ENCODE assay signal across 38 cellular contexts in the genomic region with DNA sequence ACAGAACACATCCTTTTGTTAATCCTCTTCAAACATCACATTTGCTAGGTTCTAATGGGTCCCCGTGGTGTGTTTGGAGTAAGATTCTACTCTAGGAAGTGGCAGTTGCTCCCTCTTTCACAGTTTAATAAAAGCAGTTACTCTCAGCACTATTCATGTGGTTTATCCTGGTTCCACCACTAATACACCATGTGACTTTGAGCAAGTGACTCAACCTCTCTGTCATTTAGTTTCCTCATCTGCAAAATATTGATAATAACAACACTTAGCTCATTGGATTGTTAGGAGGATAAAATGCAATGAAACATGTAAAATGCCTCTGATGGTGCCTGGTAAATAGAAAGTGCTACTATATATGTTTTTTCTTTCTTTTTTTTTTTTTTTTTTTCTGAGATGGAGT.
DNase-seq lines count a peak whose midpoint lies in the region; ATAC-seq and TF ChIP-seq lines count a peak whose summit lies in the region.
"Had no signal": no experiment of that assay in that cellular context is flagged by ENCODE, and none has a peak within 500 bp of the region (broad histone marks: within the 10 kb centered on the region; RNA-seq: fewer than 3 reads in every experiment).

No MANE protein-coding gene starts in this region.

- H3K79me1 ChIP-seq in IMR-90 (ENCODE audit: low read depth in 1 of 2, low read length in 2 of 2): no peaks in the 10 kb centered on the region

- H3K9me1 ChIP-seq in IMR-90 (ENCODE audit: insufficient read depth, low read length): no peaks in the 10 kb centered on the region

- DNase-seq in AG04450 (ENCODE audit: low read depth, low spot score): peak; percentile 4
- peak; percentile 72 for DNase-seq in IMR-90
- peak; percentile 27 for DNase-seq in brain microvascular endothelial cell
- peak; percentile 16 for DNase-seq in kidney epithelial cell (ENCODE audit: low read depth)
- DNase-seq in effector CD8-positive, alpha-beta T cell (lab: John Stamatoyannopoulos, UW): no peak
- no peak for DNase-seq in DMS79 treated with DMSO at 0.1 percent for 48 hours (lab: John Stamatoyannopoulos, UW)
- DNase-seq: 8988T; activated CD4-positive, alpha-beta T cell treated with anti-CD3 and anti-CD28 coated beads for 4 hours; activated effector memory CD4-positive, alpha-beta T cell treated with Interleukin-2 at 50 U/mL for 16 hours; AML-193; CD4-positive, CD25-positive, alpha-beta regulatory T cell; colonic mucosa; effector memory CD4-positive, alpha-beta T cell; erythroblast; foreskin melanocyte; heart left ventricle; Karpas-422; lower lobe of right lung; mucosa of descending colon; MV-4-11; natural killer cell; NCI-H1436 treated with DMSO at 0.1 percent for 48 hours; NCI-H2107; NCI-H446; NCI-H774; nucleus accumbens; psoas muscle; RPMI8226; sigmoid colon; SJCRH30; SW 1271 had no signal

- H2BK120ac ChIP-seq in IMR-90 (ENCODE audit: low read depth, low read length): no peak overlapping the region

- TF ChIP-seq POLR2A in IMR-90 (IDR thresholded peaks at IDR 0.05; ENCODE audit: low read depth, low read length): no peak

- no peak overlapping the region for H2AK9ac ChIP-seq in IMR-90 (replicated peaks; ENCODE audit: low read depth, low read length, poor library complexity)

- no peak overlapping the region for H3K14ac ChIP-seq in IMR-90 (replicated peaks; ENCODE audit: low read depth, low read length)

- no peak overlapping the region for H4K91ac ChIP-seq in IMR-90 (ENCODE audit: insufficient read depth, low read depth, low read length)

- H2AK5ac ChIP-seq in IMR-90 (ENCODE audit: low read depth, low read length): no peak overlapping the region

- H3K9ac ChIP-seq in IMR-90 (ENCODE audit: low read depth, low read length): no peak overlapping the region

- H4K20me1 ChIP-seq in IMR-90 (ENCODE audit: insufficient read depth, low read length): no peaks in the 10 kb centered on the region

- H3K36me3 ChIP-seq in IMR-90 (ENCODE audit: control insufficient read depth, insufficient read depth, low read length): no peaks in the 10 kb centered on the region
- H3K36me3 ChIP-seq in brain microvascular endothelial cell (replicated peaks): no peaks in the 10 kb centered on the region
- H3K36me3 ChIP-seq in kidney epithelial cell (ENCODE audit: control insufficient read depth, insufficient read depth, low read length): no peaks in the 10 kb centered on the region
- H3K36me3 ChIP-seq: colonic mucosa, heart left ventricle, lower lobe of right lung, sigmoid colon, SJCRH30 had no signal

- H3K4me1 ChIP-seq in IMR-90 (ENCODE audit: control insufficient read depth, insufficient read depth, low read length): no peaks in the 10 kb centered on the region
- H3K4me1 ChIP-seq: colonic mucosa, heart left ventricle, lower lobe of right lung, psoas muscle, SJCRH30 had no signal

- BruUV-seq in IMR-90 (replicated peaks; lab: Mats Ljungman, UMichigan): no TSS peak

- dilution Hi-C loops in IMR-90 (cut with HindIII; ENCODE audit: low sequenced_read_pairs, unreplicated experiment): no loop called here

- H2BK20ac ChIP-seq in IMR-90 (ENCODE audit: low read depth, low read length): no peak overlapping the region

- H3K4me2 ChIP-seq in IMR-90 (ENCODE audit: low read depth, low read length): no peak overlapping the region

- intact Hi-C loops in IMR-90 (cut with micrococcal nuclease): no loop called here

- H3K27me3 ChIP-seq in AG04450 (ENCODE audit: control insufficient read depth, insufficient read depth, low read length) (no peaks in the 10 kb centered on the region), IMR-90 (ENCODE audit: control insufficient read depth, insufficient read depth, low read length) (no peaks in the 10 kb centered on the region), brain microvascular endothelial cell (replicated peaks) (no peaks in the 10 kb centered on the region), kidney epithelial cell (ENCODE audit: control insufficient read depth, insufficient read depth, low read length) (no peaks in the 10 kb centered on the region)
- H3K27me3 ChIP-seq: colonic mucosa, heart left ventricle, sigmoid colon, SJCRH30 had no signal

- H4K8ac ChIP-seq in IMR-90 (ENCODE audit: low read depth in 2 of 2, low read length in 2 of 2): no peak overlapping the region

- WGBS in IMR-90 (ENCODE audit: extremely low coverage in 2 of 2, insufficient read length in 1 of 2), 2 experiments: no CpG with 5 or more reads among the region's 1 CpG

- H4K5ac ChIP-seq in IMR-90 (ENCODE audit: low read depth, low read length): no peak overlapping the region

- no peak overlapping the region for H3K4me3 ChIP-seq in AG04450 (ENCODE audit: low read depth, low read length)
- no peak overlapping the region for H3K4me3 ChIP-seq in IMR-90 (ENCODE audit: insufficient read depth, low read depth, low read length)
- H3K4me3 ChIP-seq in brain microvascular endothelial cell (ENCODE audit: low read depth, low read length): no peak overlapping the region
- H3K4me3 ChIP-seq in kidney epithelial cell (ENCODE audit: low read depth, low read length): no peak overlapping the region
- H3K4me3 ChIP-seq: colonic mucosa, heart left ventricle, lower lobe of right lung, mucosa of descending colon, psoas muscle, sigmoid colon, SJCRH30 had no signal

- peak overlapping the region; percentile 15 for H2BK5ac ChIP-seq in IMR-90 (ENCODE audit: low read depth, low read length, poor library complexity, severe bottlenecking)

- no peak overlapping the region for H3K18ac ChIP-seq in IMR-90 (ENCODE audit: low read depth, low read length)

- no peak overlapping the region for H3K23ac ChIP-seq in IMR-90 (ENCODE audit: low read depth, low read length)

- TF ChIP-seq RAD21 in IMR-90 (IDR thresholded peaks at IDR 0.05; ENCODE audit: low read length): no peak

- H3K4ac ChIP-seq in IMR-90 (ENCODE audit: low read depth, low read length): no peak overlapping the region

- POLR2A ChIA-PET in AG04450 (lab: Yijun Ruan, JAX): interaction anchor here (0.7 kb wide), 1 partner anchor 28 kb away, joined by 3 read pairs; no protein-coding TSS in a partner anchor
- POLR2A ChIA-PET in IMR-90 (lab: Charles Lee; ENCODE audit: unreplicated experiment): no interaction called here

- in situ Hi-C loops in IMR-90 (cut with MboI; ENCODE audit: low sequenced_read_pairs): no loop called here
- in situ Hi-C loops in brain microvascular endothelial cell (cut with HindIII; ENCODE audit: low pct_ligation_motif_present, low sequenced_read_pairs): no loop called here

- H2BK15ac ChIP-seq in IMR-90 (ENCODE audit: low read depth, low read length): no peak overlapping the region

- CTCF ChIA-PET in AG04450 (lab: Charles Lee) (interaction anchor here (0.7 kb wide), 2 partner anchors 32 to 193 kb away, joined by 3 to 5 read pairs; no protein-coding TSS in a partner anchor), IMR-90 (lab: Yijun Ruan, JAX) (no interaction called here)

- TF ChIP-seq CTCF in AG04450 (IDR thresholded peaks at IDR 0.05; ENCODE audit: low read depth, low read length): no peak
- TF ChIP-seq CTCF in IMR-90 (conservative IDR thresholded peaks at IDR 0.05; ENCODE audit: low read depth, low read length): no peak
- TF ChIP-seq CTCF in brain microvascular endothelial cell (IDR thresholded peaks at IDR 0.05; ENCODE audit: low read depth, low read length, missing control alignments): no peak
- no peak for TF ChIP-seq CTCF in kidney epithelial cell (IDR thresholded peaks at IDR 0.05; ENCODE audit: insufficient read depth, low read length, poor library complexity, severe bottlenecking)

- H3K9me3 ChIP-seq in AG04450 (ENCODE audit: control insufficient read depth, insufficient read depth, low read length) (peaks cover 17% of the 10 kb centered on the region), IMR-90 (ENCODE audit: control insufficient read depth, insufficient read depth, low read length) (peaks cover 12% of the 10 kb centered on the region; the same call in 1 of the 2 replicates)
- H3K9me3 ChIP-seq: colonic mucosa, psoas muscle, SJCRH30 had no signal

- H3K56ac ChIP-seq in IMR-90 (ENCODE audit: extremely low read depth, insufficient read depth, low read length): no peak overlapping the region

- H3K27ac ChIP-seq in AG04450 (ENCODE audit: low read depth, low read length): no peak overlapping the region
- no peak overlapping the region for H3K27ac ChIP-seq in IMR-90 (ENCODE audit: insufficient read depth, low read length)
- no peak overlapping the region for H3K27ac ChIP-seq in brain microvascular endothelial cell
- H3K27ac ChIP-seq: colonic mucosa, heart left ventricle, HL-60, lower lobe of right lung, psoas muscle, sigmoid colon, SJCRH30, VCaP had no signal

- ATAC-seq in IMR-90 (ENCODE audit: low read depth) (peak; percentile 81), GM21786 (IDR thresholded peaks at IDR 0.05; ENCODE audit: unreplicated experiment) (no peak), HG03039 (IDR thresholded peaks at IDR 0.05; ENCODE audit: unreplicated experiment) (no peak)
- ATAC-seq: activated naive CD4-positive, alpha-beta T cell treated with anti-CD3 and anti-CD28 coated beads, Interleukin-2, amount 50 U/mL, for 72 hours; heart left ventricle; HepG2; lower lobe of right lung; mucosa of descending colon; natural killer cell; psoas muscle; stimulated activated memory B cell treated with anti-CD40 and anti-IgM and Interleukin-4, amounts not matched to agents 10 μg/mL and 1 μg/mL and 100 μg/mL, for 72 hours had no signal

- H2AFZ ChIP-seq in IMR-90 (replicated peaks; ENCODE audit: low read length, poor library complexity): no peak overlapping the region

TF ChIP-seq in IMR-90, 13 proteins besides CTCF, POLR2A, EP300 and RAD21:
- TF ChIP-seq NFE2L2 (IDR thresholded peaks at IDR 0.05; ENCODE audit: low read depth, low read length): no peak
- TF ChIP-seq CEBPB (IDR thresholded peaks at IDR 0.05; ENCODE audit: low read depth, low read length): 0 out of 2 replicates have a peak, but pooled peaks have one; percentile 4
- no peak for TF ChIP-seq SMC3 (IDR thresholded peaks at IDR 0.05; ENCODE audit: low read depth, low read length)
- TF ChIP-seq, protein P1, sequence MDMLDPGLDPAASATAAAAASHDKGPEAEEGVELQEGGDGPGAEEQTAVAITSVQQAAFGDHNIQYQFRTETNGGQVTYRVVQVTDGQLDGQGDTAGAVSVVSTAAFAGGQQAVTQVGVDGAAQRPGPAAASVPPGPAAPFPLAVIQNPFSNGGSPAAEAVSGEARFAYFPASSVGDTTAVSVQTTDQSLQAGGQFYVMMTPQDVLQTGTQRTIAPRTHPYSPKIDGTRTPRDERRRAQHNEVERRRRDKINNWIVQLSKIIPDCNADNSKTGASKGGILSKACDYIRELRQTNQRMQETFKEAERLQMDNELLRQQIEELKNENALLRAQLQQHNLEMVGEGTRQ (IDR thresholded peaks at IDR 0.05; ENCODE audit: low read depth, low read length): peak; percentile 76
- no peak for TF ChIP-seq CHD1 (IDR thresholded peaks at IDR 0.05; ENCODE audit: low read depth, low read length)

Comparison
In these comparisons a context has a peak if more than half of its experiments do, and no peak if none do; other contexts are left out.
1. DNase-seq: peak in AG04450 (single experiment), IMR-90 (single experiment), brain microvascular endothelial cell (single experiment) and kidney epithelial cell (single experiment); none in effector CD8-positive, alpha-beta T cell (single experiment) and DMS79 treated with DMSO at 0.1 percent for 48 hours (single experiment).